ENCODE assay signal across 13 cellular contexts in genomic region chr2:146986161-146986560, GRCh38.
DNase-seq lines count a peak whose midpoint lies in the region; ATAC-seq and TF ChIP-seq lines count a peak whose summit lies in the region.
"Had no signal": no experiment of that assay in that cellular context is flagged by ENCODE, and none has a peak within 500 bp of the region (broad histone marks: within the 10 kb centered on the region; RNA-seq: fewer than 3 reads in every experiment).

No MANE protein-coding gene starts in this region.

- H3K4me3 ChIP-seq in A673 (ENCODE audit: low read depth, low read length, poor library complexity, severe bottlenecking) (no peak overlapping the region), SK-N-MC (peak overlapping the region; percentile 45), mucosa of descending colon (no peak overlapping the region)
- H3K4me3 ChIP-seq: right atrium auricular region had no signal

- no peak overlapping the region for H3K27ac Mint-ChIP-seq in activated CD4-positive, alpha-beta T cell treated with anti-CD3 and anti-CD28 coated beads, Interleukin-2, amount 10 ng/mL, durations not matched to agents 7 days and 5 days

- H3K27ac ChIP-seq in A673 (ENCODE audit: low read depth, low read length, poor library complexity, severe bottlenecking) (peak overlapping the region; percentile 80), SK-N-MC (peak overlapping the region; percentile 67; the same call in 1 of the 2 replicates), foreskin keratinocyte (no peak overlapping the region)
- H3K27ac ChIP-seq: right atrium auricular region had no signal

- ATAC-seq in GM21576 (IDR thresholded peaks at IDR 0.05; ENCODE audit: unreplicated experiment) (peak; percentile 58), foreskin keratinocyte (peak; percentile 82), mucosa of descending colon (no peak)
- ATAC-seq: left ventricle myocardium superior had no signal

- intact Hi-C loops in A673 (cut with micrococcal nuclease; ENCODE audit: unreplicated experiment) (no loop called here), mucosa of descending colon (cut with DNase I, micrococcal nuclease) (no loop called here)

- POLR2A ChIA-PET in A673 (lab: Charles Lee; ENCODE audit: low non-redundant PET) = no interaction called here
- POLR2A ChIA-PET in activated CD4-positive, alpha-beta T cell treated with anti-CD3 and anti-CD28 coated beads, Interleukin-2, amount 10 ng/mL, durations not matched to agents 7 days and 5 days (lab: Charles Lee) = interaction anchor here (0.6 kb wide), 1 partner anchor 10 kb away, joined by 3 read pairs; no protein-coding TSS in a partner anchor

- H3K27me3 ChIP-seq in A673 (replicated peaks; ENCODE audit: insufficient read depth, low read depth, low read length, poor library complexity) (no peaks in the 10 kb centered on the region), foreskin keratinocyte (no peaks in the 10 kb centered on the region)
- H3K27me3 ChIP-seq: right atrium auricular region had no signal

- no peak overlapping the region for H3K9ac ChIP-seq in SK-N-MC (ENCODE audit: insufficient read length)

- DNase-seq in A673 (ENCODE audit: low spot score) (peak; percentile 88), SK-N-MC (ENCODE audit: low read depth, low spot score) (no peak), foreskin keratinocyte (peak; percentile 79 to 93), mucosa of descending colon (no peak), germinal center (ENCODE audit: low spot score) (no peak), D341Med (ENCODE audit: low spot score) (no peak)
- no peak for DNase-seq in activated CD4-positive, alpha-beta T cell treated with anti-CD3 and anti-CD28 coated beads, Interleukin-2, amount 10 ng/mL, durations not matched to agents 7 days and 5 days
- DNase-seq: 8988T; activated CD4-positive, alpha-beta T cell treated with anti-CD3 and anti-CD28 coated beads, Interleukin-2, amount 50 U/mL, for 1 hour; IMR-90; left ventricle myocardium superior had no signal

- peaks cover 64% of the 10 kb centered on the region for H3K4me1 ChIP-seq in A673 (ENCODE audit: insufficient read depth, low read length, poor library complexity, severe bottlenecking)
- H3K4me1 ChIP-seq in foreskin keratinocyte = peaks cover 15% of the 10 kb centered on the region
- no peaks in the 10 kb centered on the region for H3K4me1 ChIP-seq in mucosa of descending colon (ENCODE audit: low read depth)
- H3K4me1 ChIP-seq: right atrium auricular region had no signal

- BruUV-seq in A673 (replicated peaks; lab: Mats Ljungman, UMichigan) = no TSS peak

- no peak for TF ChIP-seq CTCF in A673 (conservative IDR thresholded peaks at IDR 0.05; ENCODE audit: low read depth, low read length)
- TF ChIP-seq CTCF in foreskin keratinocyte (conservative IDR thresholded peaks at IDR 0.05) = no peak
- TF ChIP-seq CTCF in mucosa of descending colon (IDR thresholded peaks at IDR 0.05) = no peak

- no peaks in the 10 kb centered on the region for H3K36me3 Mint-ChIP-seq in activated CD4-positive, alpha-beta T cell treated with anti-CD3 and anti-CD28 coated beads, Interleukin-2, amount 10 ng/mL, durations not matched to agents 7 days and 5 days (ENCODE audit: low read depth)

- peaks cover 2% of the 10 kb centered on the region for H3K27me3 Mint-ChIP-seq in activated CD4-positive, alpha-beta T cell treated with anti-CD3 and anti-CD28 coated beads, Interleukin-2, amount 10 ng/mL, durations not matched to agents 7 days and 5 days

- no peaks in the 10 kb centered on the region for H3K9me3 Mint-ChIP-seq in activated CD4-positive, alpha-beta T cell treated with anti-CD3 and anti-CD28 coated beads, Interleukin-2, amount 10 ng/mL, durations not matched to agents 7 days and 5 days

- no peak overlapping the region for H3K4me3 Mint-ChIP-seq in activated CD4-positive, alpha-beta T cell treated with anti-CD3 and anti-CD28 coated beads, Interleukin-2, amount 10 ng/mL, durations not matched to agents 7 days and 5 days

- CTCF ChIA-PET in A673 (lab: Charles Lee) = no interaction called here
- CTCF ChIA-PET in activated CD4-positive, alpha-beta T cell treated with anti-CD3 and anti-CD28 coated beads, Interleukin-2, amount 10 ng/mL, durations not matched to agents 7 days and 5 days (lab: Charles Lee) = no interaction called here

- H3K36me3 ChIP-seq in A673 (ENCODE audit: insufficient read depth, low read length, poor library complexity, severe bottlenecking) = no peaks in the 10 kb centered on the region
- H3K36me3 ChIP-seq in SK-N-MC (ENCODE audit: insufficient read depth, low read length) = no peaks in the 10 kb centered on the region
- H3K36me3 ChIP-seq in mucosa of descending colon (ENCODE audit: low read depth) = no peaks in the 10 kb centered on the region
- H3K36me3 ChIP-seq: right atrium auricular region had no signal

- H3K9me3 ChIP-seq in A673 (ENCODE audit: low read depth, low read length, poor library complexity, severe bottlenecking) (no peaks in the 10 kb centered on the region), SK-N-MC (ENCODE audit: low read depth, low read length) (no peaks in the 10 kb centered on the region), mucosa of descending colon (no peaks in the 10 kb centered on the region)
- H3K9me3 ChIP-seq: right atrium auricular region had no signal

- H3K4me1 Mint-ChIP-seq in activated CD4-positive, alpha-beta T cell treated with anti-CD3 and anti-CD28 coated beads, Interleukin-2, amount 10 ng/mL, durations not matched to agents 7 days and 5 days = no peaks in the 10 kb centered on the region

Comparison
In these comparisons a context has a peak if more than half of its experiments do, and no peak if none do; other contexts are left out.
1. DNase-seq: peak in A673 (single experiment) and foreskin keratinocyte (2 of 2); none in SK-N-MC (single experiment), mucosa of descending colon (0 of 3), activated CD4-positive, alpha-beta T cell treated with anti-CD3 and anti-CD28 coated beads, Interleukin-2, amount 10 ng/mL, durations not matched to agents 7 days and 5 days (single experiment), germinal center (single experiment) and D341Med (single experiment).